In the genomic region with DNA sequence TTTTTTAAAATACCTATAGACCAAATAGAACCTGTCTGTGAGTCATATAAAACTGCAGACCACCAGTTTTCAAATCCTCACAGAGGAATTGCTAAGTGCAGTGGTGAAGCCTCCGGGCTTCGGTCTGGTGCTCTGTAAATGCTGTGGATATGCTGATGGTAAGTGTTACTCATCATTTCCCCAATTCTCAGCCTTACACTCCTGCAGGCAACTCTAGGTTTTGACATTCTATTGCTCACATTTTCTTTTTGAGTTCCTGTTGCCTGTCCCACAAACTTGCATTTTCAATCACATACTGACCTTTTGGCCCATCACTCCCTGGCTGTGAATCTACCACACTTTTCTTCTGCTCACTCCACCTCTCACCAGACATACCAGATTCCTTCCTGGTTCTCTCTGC, we compare ENCODE assay signal across 10 cellular contexts.
DNase-seq lines count a peak whose midpoint lies in the region; ATAC-seq lines count a peak whose summit lies in the region.
"Had no signal": no experiment of that assay in that cellular context is flagged by ENCODE, and none has a peak within 500 bp of the region (broad histone marks: within the 10 kb centered on the region; RNA-seq: fewer than 3 reads in every experiment).

No MANE protein-coding gene starts in this region.

- ATAC-seq in GM19035 (IDR thresholded peaks at IDR 0.05; ENCODE audit: unreplicated experiment) (peak; percentile 64), HG02678 (IDR thresholded peaks at IDR 0.05; ENCODE audit: unreplicated experiment) (peak; percentile 87), HG03469 (IDR thresholded peaks at IDR 0.05; ENCODE audit: unreplicated experiment) (peak; percentile 89)
- ATAC-seq: gastrocnemius medialis had no signal

- in situ Hi-C loops in KBM-7 (cut with MboI; ENCODE audit: low pct_unique_long_range_greater_than_20kb, low sequenced_read_pairs), result no loop called here

- DNase-seq in CD1c-positive myeloid dendritic cell (ENCODE audit: extremely low spot score) (peak; percentile 57), epidermal melanocyte (ENCODE audit: insufficient read length, low spot score) (no peak), posterior vena cava (ENCODE audit: low spot score) (no peak), HCEC 1CT (no peak), KBM-7 (no peak)
- DNase-seq: activated gamma-delta T cell, gastrocnemius medialis had no signal

- intact Hi-C loops in posterior vena cava (cut with DNase I), result no loop called here
